ENCODE assay signal across 32 cellular contexts in the genomic region with DNA sequence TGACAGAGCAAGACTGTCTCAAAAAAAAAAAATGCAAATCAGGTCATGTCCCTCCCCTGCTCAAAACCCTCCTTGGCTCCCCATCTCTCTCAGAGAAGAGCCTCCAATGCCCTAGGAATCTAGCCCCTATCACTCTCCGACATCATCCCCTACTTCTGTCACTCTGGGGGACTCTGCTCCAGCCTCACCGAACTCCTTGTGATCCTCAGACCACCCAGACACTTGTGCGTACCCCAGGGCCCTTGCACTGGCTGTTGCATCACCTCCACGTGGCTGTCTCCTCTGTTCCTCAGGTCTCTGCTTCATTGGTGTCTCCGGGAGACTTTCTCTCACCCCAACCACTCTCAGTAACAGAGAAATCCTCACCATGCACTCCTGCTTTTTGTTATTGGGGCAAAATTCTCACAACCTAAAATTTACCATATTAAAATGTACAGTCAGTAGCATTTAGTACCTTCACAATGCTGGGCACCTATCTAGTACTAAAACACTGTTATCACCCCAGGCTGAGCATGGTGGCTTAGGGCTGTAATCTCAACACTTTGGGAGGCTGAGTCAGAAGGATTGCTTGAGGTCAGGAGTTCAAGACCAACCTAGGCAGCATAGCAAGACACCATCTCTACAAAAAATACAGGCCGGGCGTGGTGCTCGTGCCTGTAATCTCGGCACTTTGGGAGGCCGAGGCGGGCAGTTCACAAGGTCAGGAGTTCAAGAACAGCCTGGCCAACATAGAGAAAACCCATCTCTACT. TPM values are rescaled to one million over a fixed set of nuclear protein-coding genes. Genes with fewer than 3 reads are reported as not detected.
"Had no signal": no experiment of that assay in that cellular context is flagged by ENCODE, and none has a peak within 500 bp of the region (broad histone marks: within the 10 kb centered on the region; RNA-seq: fewer than 3 reads in every experiment).

No MANE protein-coding gene starts in this region.

- ATAC-seq: natural killer cell; right cardiac atrium; stimulated activated effector memory CD8-positive, alpha-beta T cell treated with anti-CD3 and anti-CD28 coated beads, Interleukin-12 subunit alpha, Interleukin-12 subunit beta, amount 100 ng/mL, for 72 hours had no signal

- H3K9me3 ChIP-seq: left ventricle myocardium inferior, neutrophil, prostate gland, sigmoid colon, spleen, tibial nerve, uterus had no signal

- FAIRE-seq: islet of Langerhans, kidney, small intestine had no signal

- H3K9me3 Mint-ChIP-seq: naive B cell; natural killer cell; nephron progenitor cell; stimulated activated effector memory CD8-positive, alpha-beta T cell treated with anti-CD3 and anti-CD28 coated beads, Interleukin-12 subunit alpha, Interleukin-12 subunit beta, amount 100 ng/mL, for 72 hours; stimulated activated naive CD8-positive, alpha-beta T cell treated with anti-CD3 and anti-CD28 coated beads, Interleukin-15, Interleukin-2, amounts not matched to agents 100 ng/mL and 50 ng/mL, for 24 hours had no signal

- H3K4me3 Mint-ChIP-seq: immature natural killer cell; mesothelial cell of epicardium; naive B cell; natural killer cell; nephron progenitor cell; neural progenitor cell; stimulated activated effector memory CD8-positive, alpha-beta T cell treated with anti-CD3 and anti-CD28 coated beads, Interleukin-12 subunit alpha, Interleukin-12 subunit beta, amount 100 ng/mL, for 72 hours; stimulated activated naive CD8-positive, alpha-beta T cell treated with anti-CD3 and anti-CD28 coated beads, Interleukin-15, Interleukin-2, amounts not matched to agents 100 ng/mL and 50 ng/mL, for 24 hours; type B pancreatic cell had no signal

- H3K27ac ChIP-seq: left ventricle myocardium inferior, neural progenitor cell, neutrophil, parathyroid adenoma, prostate gland, sigmoid colon, spleen, tibial nerve, uterus had no signal

- H3K4me1 Mint-ChIP-seq: mesothelial cell of epicardium; natural killer cell; nephron progenitor cell; neural progenitor cell; stimulated activated effector memory CD8-positive, alpha-beta T cell treated with anti-CD3 and anti-CD28 coated beads, Interleukin-12 subunit alpha, Interleukin-12 subunit beta, amount 100 ng/mL, for 72 hours had no signal

- H3K9ac ChIP-seq: neural progenitor cell, parathyroid adenoma had no signal

- H3K27me3 Mint-ChIP-seq: stimulated activated naive CD8-positive, alpha-beta T cell treated with anti-CD3 and anti-CD28 coated beads, Interleukin-15, Interleukin-2, amounts not matched to agents 100 ng/mL and 50 ng/mL, for 24 hours had no signal

- H3K4me2 ChIP-seq: neural progenitor cell had no signal

- H3K36me3 ChIP-seq: left ventricle myocardium inferior, neural progenitor cell, neutrophil, prostate gland, sigmoid colon, spleen, tibial nerve, uterus had no signal

- H3K4me3 ChIP-seq: left ventricle myocardium inferior, lung, neural progenitor cell, prostate gland, sigmoid colon, spleen, tibial nerve, uterus had no signal

- H3K4me1 ChIP-seq: left ventricle myocardium inferior, neural progenitor cell, parathyroid adenoma, prostate gland, sigmoid colon, spleen, tibial nerve, uterus had no signal

- H3K79me2 ChIP-seq: parathyroid adenoma had no signal

- H3K27ac Mint-ChIP-seq: immature natural killer cell; mesothelial cell of epicardium; naive B cell; natural killer cell; neural progenitor cell; stimulated activated effector memory CD8-positive, alpha-beta T cell treated with anti-CD3 and anti-CD28 coated beads, Interleukin-12 subunit alpha, Interleukin-12 subunit beta, amount 100 ng/mL, for 72 hours; stimulated activated naive CD8-positive, alpha-beta T cell treated with anti-CD3 and anti-CD28 coated beads, Interleukin-15, Interleukin-2, amounts not matched to agents 100 ng/mL and 50 ng/mL, for 24 hours; type B pancreatic cell had no signal

- H3K36me3 Mint-ChIP-seq: immature natural killer cell; mesothelial cell of epicardium; naive B cell; natural killer cell; neural progenitor cell; stimulated activated effector memory CD8-positive, alpha-beta T cell treated with anti-CD3 and anti-CD28 coated beads, Interleukin-12 subunit alpha, Interleukin-12 subunit beta, amount 100 ng/mL, for 72 hours; type B pancreatic cell had no signal

- H3K27me3 ChIP-seq: neural progenitor cell, neutrophil, sigmoid colon, tibial nerve, uterus had no signal

- H2AFZ ChIP-seq: neural progenitor cell, parathyroid adenoma had no signal

- DNase-seq: hypothalamus; immature natural killer cell; kidney; left ventricle myocardium inferior; mesendoderm; naive B cell; natural killer cell; nephron progenitor cell; occipital lobe; retina; right cardiac atrium; sigmoid colon; small intestine; spleen; stimulated activated CD4-positive, alpha-beta T cell treated with anti-CD3 and anti-CD28 coated beads, Interleukin-4, amount 100 ng/mL, for 24 hours; stimulated activated naive CD4-positive, alpha-beta T cell; uterus had no signal

RNA-seq across cellular contexts. Expression of a gene that starts 15.2 kb away (rescaled TPM):
- total RNA-seq: kidney, left ventricle myocardium inferior, lower leg skin, mesothelial cell of epicardium, mononuclear cell, natural killer cell, occipital lobe, osteocyte, right cardiac atrium, sigmoid colon, spleen, temporal lobe, tibial nerve, uterus had no signal
- polyA plus RNA-seq: immature natural killer cell, right cardiac atrium had no signal

RNA-seq across cellular contexts. Expression of a gene that starts 24.3 kb away (rescaled TPM):
- total RNA-seq: mononuclear cell, osteocyte had no signal
- polyA plus RNA-seq: immature natural killer cell had no signal
